In the genomic region with DNA sequence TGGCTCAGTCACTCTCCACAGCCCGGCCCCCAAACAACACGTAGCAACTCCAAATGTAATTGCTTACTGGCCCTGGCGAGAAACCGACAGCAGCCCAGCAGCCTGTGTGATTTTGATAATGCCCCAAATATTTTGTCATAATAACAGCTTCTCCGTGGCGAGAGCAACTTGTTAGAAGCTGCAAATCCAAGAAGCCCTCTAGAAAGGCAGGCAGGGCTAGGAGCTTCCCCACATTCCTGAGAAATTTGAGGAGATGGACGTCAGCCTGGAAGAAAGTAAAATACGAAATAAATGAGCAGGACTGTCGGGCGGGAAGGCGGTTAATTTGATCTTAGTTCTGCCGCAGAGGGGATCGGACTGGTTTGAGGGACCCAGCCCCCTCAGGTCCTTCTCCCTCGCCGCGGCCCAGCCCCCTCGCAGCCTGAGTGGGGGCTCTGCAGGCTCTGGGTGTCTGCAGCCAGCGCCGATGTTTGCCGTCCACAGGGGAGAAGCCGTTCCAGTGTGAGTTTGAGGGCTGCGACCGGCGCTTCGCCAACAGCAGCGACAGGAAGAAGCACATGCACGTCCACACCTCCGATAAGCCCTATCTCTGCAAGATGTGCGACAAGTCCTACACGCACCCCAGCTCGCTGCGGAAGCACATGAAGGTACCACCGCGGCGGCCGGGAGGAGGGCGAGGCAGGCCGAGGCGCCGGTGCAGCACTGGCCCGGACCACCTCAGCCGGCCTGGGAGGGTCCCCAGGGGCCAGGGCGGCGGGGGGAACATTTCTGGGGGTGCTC, we compare ENCODE assay signal across 13 cellular contexts. TPM values are rescaled to one million over a fixed set of nuclear protein-coding genes. Genes with fewer than 3 reads are reported as not detected.
DNase-seq lines count a peak whose midpoint lies in the region; TF ChIP-seq lines count a peak whose summit lies in the region.
"Had no signal": no experiment of that assay in that cellular context is flagged by ENCODE, and none has a peak within 500 bp of the region (broad histone marks: within the 10 kb centered on the region; RNA-seq: fewer than 3 reads in every experiment).

No MANE protein-coding gene starts in this region.

- H3K4me1 Mint-ChIP-seq in progenitor cell of endocrine pancreas (ENCODE audit: low read depth) = peaks cover 1% of the 10 kb centered on the region

- no peak overlapping the region for H3K4me3 ChIP-seq in sigmoid colon
- H3K4me3 ChIP-seq: stomach had no signal

- no peaks in the 10 kb centered on the region for H3K9me3 ChIP-seq in sigmoid colon

- no peak overlapping the region for H3K27ac ChIP-seq in sigmoid colon
- H3K27ac ChIP-seq: stomach had no signal

- no peaks in the 10 kb centered on the region for H3K36me3 ChIP-seq in sigmoid colon
- H3K36me3 ChIP-seq: stomach had no signal

- H3K27ac Mint-ChIP-seq in progenitor cell of endocrine pancreas = peak overlapping the region; percentile 59
- H3K27ac Mint-ChIP-seq: dendritic cell treated with granulocyte-macrophage colony-stimulating factor and Interleukin-4, amounts not matched to agents 40 ng/mL and 50 ng/mL, for 4 days had no signal

- H3K27me3 Mint-ChIP-seq in progenitor cell of endocrine pancreas = peaks cover 68% of the 10 kb centered on the region

- peaks cover 0 to 47% (median 36%) of the 10 kb centered on the region in 4 donors for H3K4me1 ChIP-seq in sigmoid colon

- intact Hi-C loops in sigmoid colon (cut with DNase I) = loop anchor here (10.0 kb wide), 1 partner anchor 100 kb away; a partner anchor contains a TSS

- H3K4me3 Mint-ChIP-seq in progenitor cell of endocrine pancreas (ENCODE audit: low read depth) = no peak overlapping the region
- H3K4me3 Mint-ChIP-seq: dendritic cell treated with granulocyte-macrophage colony-stimulating factor and Interleukin-4, amounts not matched to agents 40 ng/mL and 50 ng/mL, for 4 days had no signal

- TF ChIP-seq EP300 in sigmoid colon (IDR thresholded peaks at IDR 0.05) = no peak

- 4 to 5% methylated on average over 44 of the region's 44 CpGs for WGBS in sigmoid colon, 2 donors

- DNase-seq in activated CD8-positive, alpha-beta memory T cell treated with anti-CD3 and anti-CD28 coated beads for 24 hours = peak; percentile 63
- DNase-seq in activated CD8-positive, alpha-beta memory T cell treated with anti-CD3 and anti-CD28 coated beads, Interleukin-2, amount 50 U/mL, for 4 hours = no peak
- DNase-seq in RKO (ENCODE audit: low spot score) = peak; percentile 40
- peak; percentile 65 for DNase-seq in ecto neural progenitor cell (ENCODE audit: low spot score)
- peak; percentile 15 for DNase-seq in progenitor cell of endocrine pancreas (ENCODE audit: low spot score, unreplicated experiment)
- DNase-seq in NCI-H1048 (lab: John Stamatoyannopoulos, UW) = no peak
- no peak for DNase-seq in OCI-M2 (lab: John Stamatoyannopoulos, UW; ENCODE audit: unreplicated experiment)
- no peak for DNase-seq in sigmoid colon
- DNase-seq: activated CD4-positive, CD25-positive, alpha-beta regulatory T cell; left cardiac atrium; stomach had no signal

- no peaks in the 10 kb centered on the region for H3K36me3 Mint-ChIP-seq in progenitor cell of endocrine pancreas (ENCODE audit: insufficient read depth)

- H3K9me3 Mint-ChIP-seq in progenitor cell of endocrine pancreas (ENCODE audit: low read depth) = no peaks in the 10 kb centered on the region
- H3K9me3 Mint-ChIP-seq: dendritic cell treated with granulocyte-macrophage colony-stimulating factor and Interleukin-4, amounts not matched to agents 40 ng/mL and 50 ng/mL, for 4 days had no signal

- no peak for TF ChIP-seq POLR2A in sigmoid colon (IDR thresholded peaks at IDR 0.05)

- H3K27me3 ChIP-seq in sigmoid colon = peaks cover 91 to 99% (median 98%) of the 10 kb centered on the region in 3 donors

- TF ChIP-seq CTCF in progenitor cell of endocrine pancreas (IDR thresholded peaks at IDR 0.05; ENCODE audit: unreplicated experiment) (no peak), sigmoid colon (IDR thresholded peaks at IDR 0.05) (no peak)

RNA-seq across cellular contexts. Expression of a gene that starts 3.1 kb away (rescaled TPM):
- total RNA-seq in progenitor cell of endocrine pancreas (0.13 TPM in 1 of 2 replicates, not detected in the other), sigmoid colon (not detected)
- under 1 TPM in 1 of 3 donors, not detected in 2; 0.03 TPM for polyA plus RNA-seq in sigmoid colon
- total RNA-seq: left cardiac atrium, skeletal muscle tissue, stomach had no signal
- polyA plus RNA-seq: stomach had no signal

RNA-seq across cellular contexts. Expression of a gene that starts 13.1 kb away (rescaled TPM):
- not detected in 2 replicates for total RNA-seq in progenitor cell of endocrine pancreas
- total RNA-seq in sigmoid colon = not detected
- not detected for polyA plus RNA-seq in sigmoid colon
- total RNA-seq: left cardiac atrium, skeletal muscle tissue, stomach had no signal
- polyA plus RNA-seq: stomach had no signal

Comparison
In these comparisons a context has a peak if more than half of its experiments do, and no peak if none do; other contexts are left out.
1. DNase-seq: peak in activated CD8-positive, alpha-beta memory T cell treated with anti-CD3 and anti-CD28 coated beads for 24 hours (single experiment), RKO (single experiment), ecto neural progenitor cell (single experiment) and progenitor cell of endocrine pancreas (single experiment); none in activated CD8-positive, alpha-beta memory T cell treated with anti-CD3 and anti-CD28 coated beads, Interleukin-2, amount 50 U/mL, for 4 hours (single experiment), NCI-H1048 (single experiment), OCI-M2 (single experiment) and sigmoid colon (single experiment).